Comparison of ENCODE assay signal across 21 cellular contexts in the genomic region with DNA sequence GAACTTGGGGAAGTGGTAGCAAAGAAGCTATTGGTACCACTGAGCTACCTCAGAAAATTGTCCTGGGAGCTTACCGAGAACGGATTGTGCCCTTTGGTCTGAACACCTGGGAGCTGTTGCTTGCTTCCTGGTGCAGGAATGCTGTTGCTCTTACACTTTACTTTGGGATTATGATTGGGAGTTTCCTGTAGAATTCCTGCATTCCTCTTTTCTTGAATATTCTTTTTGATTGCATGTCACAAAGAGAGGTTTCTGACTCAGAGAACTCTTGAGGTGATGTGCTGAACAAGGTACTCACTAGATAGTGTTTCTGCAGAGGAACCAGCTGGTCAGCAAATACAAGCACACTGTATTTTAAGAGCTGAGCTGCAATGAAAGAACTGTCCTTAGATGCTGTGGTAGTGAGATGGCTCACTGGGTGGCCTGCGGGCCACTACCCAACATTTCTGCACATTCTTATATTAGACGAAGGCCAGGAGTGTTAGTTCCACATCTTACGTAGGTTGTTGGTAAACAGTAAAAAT. TPM values are rescaled to one million over a fixed set of nuclear protein-coding genes. Genes with fewer than 3 reads are reported as not detected.
A peak's percentile ranks its signal among the peaks of the same experiment; 100 is the strongest.
DNase-seq lines count a peak whose midpoint lies in the region; ATAC-seq, FAIRE-seq and TF ChIP-seq lines count a peak whose summit lies in the region.
"Had no signal": no experiment of that assay in that cellular context is flagged by ENCODE, and none has a peak within 500 bp of the region (broad histone marks: within the 10 kb centered on the region; RNA-seq: fewer than 3 reads in every experiment).

No MANE protein-coding gene starts in this region.

- no peak for ATAC-seq in HG02885 (IDR thresholded peaks at IDR 0.05; ENCODE audit: poor library complexity, unreplicated experiment)
- ATAC-seq: naive thymus-derived CD4-positive, alpha-beta T cell; stimulated activated naive B cell treated with anti-CD40 and anti-IgM and Interleukin-4, amounts not matched to agents 10 μg/mL and 1 μg/mL and 100 μg/mL, for 72 hours; T-helper 17 cell had no signal

- CTCF ChIA-PET in H1 (lab: Charles Lee; ENCODE audit: partially characterized antibody), result interaction anchor here (0.8 to 2.4 kb wide), 4 partner anchors 8 to 86 kb away, joined by 3 to 9 read pairs (median 3); no protein-coding TSS in a partner anchor

- no peak for TF ChIP-seq POLR2A in H1 (IDR thresholded peaks at IDR 0.05; ENCODE audit: control extremely low read depth in 1 of 2, low read depth in 2 of 2, low read length in 2 of 2)

- H3K56ac ChIP-seq in H1 (replicated peaks; ENCODE audit: insufficient read length, low read depth, low read length), result no peak overlapping the region

- no peak overlapping the region for H3K4me3 ChIP-seq in H1 (ENCODE audit: extremely low read depth in 1 of 4, insufficient read depth in 2 of 4, low read depth in 3 of 4, low read length in 4 of 4)
- H3K4me3 ChIP-seq: lung, thyroid gland had no signal

- H3K27ac Mint-ChIP-seq in type B pancreatic cell (peak overlapping the region; percentile 70), progenitor cell of endocrine pancreas (no peak overlapping the region)
- H3K27ac Mint-ChIP-seq: CD8-positive, alpha-beta memory T cell; naive thymus-derived CD4-positive, alpha-beta T cell; stimulated activated naive B cell treated with anti-CD40 and anti-IgM and Interleukin-4, amounts not matched to agents 10 μg/mL and 1 μg/mL and 100 μg/mL, for 72 hours; T-helper 17 cell had no signal

- H3K4me2 ChIP-seq in H1 (ENCODE audit: insufficient read depth in 1 of 2, low read depth in 2 of 2, low read length in 2 of 2), result no peak overlapping the region

- no peaks in the 10 kb centered on the region for H4K20me1 ChIP-seq in H1 (replicated peaks in 1 of 2; ENCODE audit: control insufficient read depth in 1 of 2, insufficient read depth in 2 of 2, low read length in 2 of 2)

- no peak overlapping the region for H2BK12ac ChIP-seq in H1 (ENCODE audit: low read depth, low read length)

- no peak overlapping the region for H3K14ac ChIP-seq in H1 (ENCODE audit: insufficient read length)

- peaks cover 3% of the 10 kb centered on the region for H3K79me1 ChIP-seq in H1 (ENCODE audit: low read depth, low read length)

- H4K91ac ChIP-seq in H1 (replicated peaks; ENCODE audit: insufficient read length, low read length), result no peak overlapping the region

- H3K27me3 Mint-ChIP-seq in type B pancreatic cell (no peaks in the 10 kb centered on the region), progenitor cell of endocrine pancreas (no peaks in the 10 kb centered on the region)
- H3K27me3 Mint-ChIP-seq: IgD-negative memory B cell; naive thymus-derived CD4-positive, alpha-beta T cell; stimulated activated naive B cell treated with anti-CD40 and anti-IgM and Interleukin-4, amounts not matched to agents 10 μg/mL and 1 μg/mL and 100 μg/mL, for 72 hours; T-helper 17 cell had no signal

- WGBS in H1 (ENCODE audit: extremely low coverage in 1 of 2, insufficient coverage in 1 of 2, insufficient read length in 1 of 2, insufficient replicate concordance in 2 of 2, low coverage in 1 of 2, low lambda C conversion rate in 2 of 2, missing lambda C conversion rate in 1 of 2), 2 experiments, result 90% methylated on average over 5 of the region's 5 CpGs; no CpG with 5 or more reads in 1 of the 2 experiments

- H3K36me3 ChIP-seq in H1 (ENCODE audit: control insufficient read depth in 2 of 4, insufficient read depth in 4 of 4, low read length in 3 of 4), result no peaks in the 10 kb centered on the region
- H3K36me3 ChIP-seq: thyroid gland had no signal

- H2AFZ ChIP-seq in H1 (ENCODE audit: low read length), result no peak overlapping the region

- no peak overlapping the region for H2BK20ac ChIP-seq in H1 (ENCODE audit: low read length)

- TF ChIP-seq RAD21 in H1 (IDR thresholded peaks at IDR 0.05 in 1 of 2, conservative IDR thresholded peaks at IDR 0.05 in 1 of 2; ENCODE audit: low read depth in 2 of 2, low read length in 2 of 2), result no peak

- H3K9me3 ChIP-seq in H1 (ENCODE audit: insufficient read depth in 2 of 2, low read depth in 1 of 2, low read length in 1 of 2), result no peaks in the 10 kb centered on the region
- H3K9me3 ChIP-seq: thyroid gland had no signal

- POLR2A ChIA-PET in H1 (lab: Charles Lee; ENCODE audit: partially characterized antibody), result interaction anchor here (0.7 to 1.2 kb wide), 2 partner anchors 35 to 131 kb away, joined by 3 read pairs; a partner anchor contains a TSS

- no peak for TF ChIP-seq CTCF in H1 (IDR thresholded peaks at IDR 0.05; ENCODE audit: control extremely low read depth in 1 of 3, insufficient read depth in 1 of 3, low read depth in 1 of 3, low read length in 3 of 3)
- TF ChIP-seq CTCF in type B pancreatic cell (conservative IDR thresholded peaks at IDR 0.05), result no peak
- TF ChIP-seq CTCF in progenitor cell of endocrine pancreas (IDR thresholded peaks at IDR 0.05; ENCODE audit: unreplicated experiment), result no peak

- no peak for TF ChIP-seq EP300 in H1 (IDR thresholded peaks at IDR 0.05; ENCODE audit: borderline replicate concordance in 1 of 2, low read depth in 2 of 2, low read length in 2 of 2)

- no peak overlapping the region for H2BK15ac ChIP-seq in H1 (ENCODE audit: low read length)

- no peaks in the 10 kb centered on the region for H3K27me3 ChIP-seq in H1 (replicated peaks in 1 of 4; ENCODE audit: control insufficient read depth in 3 of 4, extremely low read depth in 1 of 4, insufficient read depth in 3 of 4, low read length in 3 of 4)
- H3K27me3 ChIP-seq: thyroid gland had no signal

- 0 out of 2 replicates have a peak overlapping the region, but pooled peaks have one; percentile 38 for H3K18ac ChIP-seq in H1 (ENCODE audit: extremely low read depth, low read length)

- H2BK5ac ChIP-seq in H1 (ENCODE audit: low read depth, low read length), result no peak overlapping the region

- H3K23me2 ChIP-seq in H1 (ENCODE audit: low read depth, low read length), result no peaks in the 10 kb centered on the region

- peak; percentile 57 for DNase-seq in LoVo (ENCODE audit: low spot score)
- no peak for DNase-seq in H1 (ENCODE audit: low read depth in 1 of 2, low spot score in 2 of 2)
- peak; percentile 25 for DNase-seq in mucosa of gallbladder (ENCODE audit: low spot score)
- no peak for DNase-seq in type B pancreatic cell (ENCODE audit: extremely low spot score, unreplicated experiment)
- no peak for DNase-seq in progenitor cell of endocrine pancreas (ENCODE audit: low spot score, unreplicated experiment)
- no peak for DNase-seq in AG08396 (ENCODE audit: low spot score)
- DNase-seq: activated CD4-positive, alpha-beta T cell treated with anti-CD3 and anti-CD28 coated beads, Interleukin-2, amount 50 U/mL, for 4 hours; activated CD8-positive, alpha-beta memory T cell treated with anti-CD3 and anti-CD28 coated beads, Interleukin-2, amount 50 U/mL, for 48 hours; activated effector memory CD4-positive, alpha-beta T cell treated with Interleukin-2 at 50 U/mL for 16 hours; CD8-positive, alpha-beta memory T cell; DMS79 treated with DMSO at 0.1 percent for 48 hours; naive thymus-derived CD4-positive, alpha-beta T cell; NCI-H774; stimulated activated CD4-positive, alpha-beta T cell treated with anti-CD3 and anti-CD28 coated beads, Interleukin-1b, Interleukin-23, amount 100 ng/mL, for 48 hours; stimulated activated naive B cell treated with anti-CD40 and anti-IgM and Interleukin-4, amounts not matched to agents 10 μg/mL and 1 μg/mL and 100 μg/mL, for 72 hours; T-helper 17 cell; thyroid gland had no signal

- H2BK120ac ChIP-seq in H1 (replicated peaks; ENCODE audit: low read depth, low read length), result no peak overlapping the region

- H3K9me3 Mint-ChIP-seq in type B pancreatic cell (no peaks in the 10 kb centered on the region), progenitor cell of endocrine pancreas (ENCODE audit: low read depth) (no peaks in the 10 kb centered on the region)
- H3K9me3 Mint-ChIP-seq: CD8-positive, alpha-beta memory T cell; IgD-negative memory B cell had no signal

- H3K23ac ChIP-seq in H1 (ENCODE audit: insufficient read length), result no peak overlapping the region

- no peak overlapping the region for H4K8ac ChIP-seq in H1 (ENCODE audit: extremely low read depth, insufficient read depth, low read length)

- H3K4me1 Mint-ChIP-seq in type B pancreatic cell (ENCODE audit: unreplicated experiment) (peaks cover 29% of the 10 kb centered on the region), progenitor cell of endocrine pancreas (ENCODE audit: low read depth) (peaks cover 29% of the 10 kb centered on the region)

- H3K4me3 Mint-ChIP-seq in type B pancreatic cell, result no peak overlapping the region
- no peak overlapping the region for H3K4me3 Mint-ChIP-seq in progenitor cell of endocrine pancreas (ENCODE audit: low read depth)
- H3K4me3 Mint-ChIP-seq: CD8-positive, alpha-beta memory T cell; IgD-negative memory B cell; naive thymus-derived CD4-positive, alpha-beta T cell; stimulated activated naive B cell treated with anti-CD40 and anti-IgM and Interleukin-4, amounts not matched to agents 10 μg/mL and 1 μg/mL and 100 μg/mL, for 72 hours; T-helper 17 cell had no signal

- H3K4me1 ChIP-seq in H1 (replicated peaks in 1 of 4; ENCODE audit: control insufficient read depth in 3 of 4, insufficient read depth in 4 of 4, low read length in 3 of 4), result peaks cover 2 to 11% (median 7%) of the 10 kb centered on the region in 4 experiments; a peak in 5 of 7 replicates

- peak; percentile 45 for FAIRE-seq in H1 (lab: Jason Lieb, UNC)
- FAIRE-seq: endothelial cell of umbilical vein had no signal

- H3K9ac ChIP-seq in H1 (replicated peaks in 1 of 4; ENCODE audit: extremely low read depth in 1 of 4, low read depth in 3 of 4, low read length in 3 of 4), result no peak overlapping the region

- no peak overlapping the region for H4K5ac ChIP-seq in H1 (ENCODE audit: insufficient read length, low read depth, low read length)

- H3K27ac ChIP-seq in H1 (ENCODE audit: low read depth, low read length), result no peak overlapping the region
- H3K27ac ChIP-seq: thyroid gland had no signal

- peaks cover 0 to 60% of the 10 kb centered on the region in 2 experiments; a peak in 2 of 4 replicates for H3K79me2 ChIP-seq in H1 (ENCODE audit: control insufficient read depth in 1 of 2, insufficient read depth in 2 of 2, low read length in 2 of 2)

- H3K36me3 Mint-ChIP-seq in type B pancreatic cell (no peaks in the 10 kb centered on the region), progenitor cell of endocrine pancreas (ENCODE audit: insufficient read depth) (no peaks in the 10 kb centered on the region)
- H3K36me3 Mint-ChIP-seq: CD8-positive, alpha-beta memory T cell; naive thymus-derived CD4-positive, alpha-beta T cell; stimulated activated naive B cell treated with anti-CD40 and anti-IgM and Interleukin-4, amounts not matched to agents 10 μg/mL and 1 μg/mL and 100 μg/mL, for 72 hours had no signal

- no peak overlapping the region for H2AK5ac ChIP-seq in H1 (ENCODE audit: low read depth, low read length)

- H3K4ac ChIP-seq in H1 (replicated peaks; ENCODE audit: insufficient read length, low read depth, low read length), result no peak overlapping the region

RNA-seq across cellular contexts. Expression of a gene that starts 35.0 kb away (rescaled TPM):
- total RNA-seq in H1 (2021; fragmentation: NEBNext Ultra II Directional; extraction: Animal tissue kit (Norgen Biotek cat#: 25700)), result 15.9 and 16.2 TPM in 2 replicates
- 6.7 and 7.1 TPM in 2 replicates for polyA plus RNA-seq in H1 (2011; rRNA removed)
- polyA plus RNA-seq in H1 (2011; cell fraction: cytosol; rRNA removed), result 9.2 TPM
- polyA plus RNA-seq in H1 (2011; cell fraction: nucleus; rRNA removed), result 11.4 TPM
- 8.2 to 9.5 TPM (median 8.7 TPM) in 4 replicates for polyA plus RNA-seq in H1 (2012, experiment 1 of 2)
- polyA plus RNA-seq in H1 (2012, experiment 2 of 2), result 3.0 TPM
- polyA plus RNA-seq in H1 (2013, experiment 1 of 2), result 10.0 TPM
- 10.5 TPM for polyA plus RNA-seq in H1 (2013, experiment 2 of 2)
- 9.9 and 10.3 TPM in 2 replicates for polyA minus RNA-seq in H1 (2011; rRNA and poly(A)+ RNA removed)
- 6.2 TPM for polyA minus RNA-seq in H1 (2011; cell fraction: cytosol; rRNA and poly(A)+ RNA removed)
- 14.3 TPM for polyA minus RNA-seq in H1 (2011; cell fraction: nucleus; rRNA and poly(A)+ RNA removed)
- total RNA-seq in mucosa of gallbladder (17.3 TPM), type B pancreatic cell (ENCODE audit: low replicate concordance) (28.9 and 60.0 TPM in 2 replicates), progenitor cell of endocrine pancreas (36.2 and 39.2 TPM in 2 replicates)

Comparison
In these comparisons a context has a peak if more than half of its experiments do, and no peak if none do; other contexts are left out.
1. DNase-seq: peak in LoVo (single experiment) and mucosa of gallbladder (single experiment); none in H1 (0 of 2), type B pancreatic cell (single experiment), progenitor cell of endocrine pancreas (single experiment) and AG08396 (single experiment).